Comparison of ENCODE assay signal across 31 cellular contexts in genomic region chr15:77168211-77168610, GRCh38.
"Had no signal": no experiment of that assay in that cellular context is flagged by ENCODE, and none has a peak within 500 bp of the region (broad histone marks: within the 10 kb centered on the region; RNA-seq: fewer than 3 reads in every experiment).

No MANE protein-coding gene starts in this region.

- H3K27me3 Mint-ChIP-seq: activated B cell treated with CpG ODN at 0.5 μM for 24 hours; activated CD4-positive, alpha-beta memory T cell treated with anti-CD3 and anti-CD28 coated beads for 36 hours; activated naive CD4-positive, alpha-beta T cell treated with anti-CD3 and anti-CD28 coated beads, Interleukin-2, amount 10 ng/mL, durations not matched to agents 7 days and 5 days; activated naive CD8-positive, alpha-beta T cell treated with anti-CD3 and anti-CD28 coated beads, Interleukin-2, amount 10 ng/mL, durations not matched to agents 7 days and 5 days; activated T-cell treated with anti-CD3 and anti-CD28 coated beads, Interleukin-2, amount 50 U/mL, for 24 hours; central memory CD8-positive, alpha-beta T cell; effector memory CD8-positive, alpha-beta T cell; T-helper 17 cell had no signal

- H3K4me1 ChIP-seq: ascending aorta, esophagus squamous epithelium, gastroesophageal sphincter had no signal

- ATAC-seq: activated CD4-positive, CD25-positive, alpha-beta regulatory T cell treated with anti-CD3 and anti-CD28 coated beads, Interleukin-2, amount 50 U/mL, for 24 hours; activated naive CD4-positive, alpha-beta T cell treated with anti-CD3 and anti-CD28 coated beads, Interleukin-2, amount 50 U/mL, for 72 hours; activated T-cell treated with anti-CD3 and anti-CD28 coated beads, Interleukin-2, amount 50 U/mL, for 72 hours; effector memory CD8-positive, alpha-beta T cell; gastroesophageal sphincter; heart right ventricle; T-helper 17 cell had no signal

- H3K4me3 ChIP-seq: ascending aorta, esophagus squamous epithelium, gastroesophageal sphincter, heart right ventricle, hepatocyte had no signal

- H3K36me3 Mint-ChIP-seq: activated CD4-positive, alpha-beta memory T cell treated with anti-CD3 and anti-CD28 coated beads for 36 hours; activated naive CD4-positive, alpha-beta T cell treated with anti-CD3 and anti-CD28 coated beads, Interleukin-2, amount 10 ng/mL, durations not matched to agents 7 days and 5 days; activated naive CD4-positive, alpha-beta T cell treated with anti-CD3 and anti-CD28 coated beads, Interleukin-2, amount 50 U/mL, for 72 hours had no signal

- H2AFZ ChIP-seq: hepatocyte had no signal

- H3K27ac Mint-ChIP-seq: activated B cell treated with CpG ODN at 0.5 μM for 24 hours; activated CD4-positive, alpha-beta memory T cell treated with anti-CD3 and anti-CD28 coated beads for 36 hours; activated naive CD4-positive, alpha-beta T cell treated with anti-CD3 and anti-CD28 coated beads, Interleukin-2, amount 10 ng/mL, durations not matched to agents 7 days and 5 days; activated naive CD4-positive, alpha-beta T cell treated with anti-CD3 and anti-CD28 coated beads, Interleukin-2, amount 50 U/mL, for 72 hours; activated naive CD8-positive, alpha-beta T cell treated with anti-CD3 and anti-CD28 coated beads, Interleukin-2, amount 10 ng/mL, durations not matched to agents 7 days and 5 days; activated T-cell treated with anti-CD3 and anti-CD28 coated beads, Interleukin-2, amount 50 U/mL, for 24 hours; activated T-cell treated with anti-CD3 and anti-CD28 coated beads, Interleukin-2, amount 50 U/mL, for 72 hours; effector memory CD8-positive, alpha-beta T cell; T-helper 17 cell; T-helper 2 cell treated with Interferon-gamma antibody and Interleukin-4, amounts not matched to agents 5 μg/mL and 100 μg/mL, for 36 hours had no signal

- H3K4me2 ChIP-seq: hepatocyte had no signal

- DNase-seq: activated B cell treated with CpG ODN at 0.5 μM for 24 hours; activated CD4-positive, alpha-beta memory T cell treated with anti-CD3 and anti-CD28 coated beads for 36 hours; activated CD4-positive, alpha-beta T cell treated with anti-CD3 and anti-CD28 coated beads for 48 hours; activated CD8-positive, alpha-beta memory T cell treated with anti-CD3 and anti-CD28 coated beads, Interleukin-2, amount 50 U/mL, for 48 hours; activated gamma-delta T cell; activated naive CD4-positive, alpha-beta T cell; activated naive CD4-positive, alpha-beta T cell treated with anti-CD3 and anti-CD28 coated beads, Interleukin-2, amount 10 ng/mL, durations not matched to agents 7 days and 5 days; activated naive CD8-positive, alpha-beta T cell treated with anti-CD3 and anti-CD28 coated beads, Interleukin-2, amount 10 ng/mL, durations not matched to agents 7 days and 5 days; activated T-cell treated with anti-CD3 and anti-CD28 coated beads for 4 hours; activated T-cell treated with anti-CD3 and anti-CD28 coated beads, Interleukin-2, amount 50 U/mL, for 24 hours; activated T-cell treated with anti-CD3 and anti-CD28 coated beads, Interleukin-2, amount 50 U/mL, for 72 hours; brain microvascular endothelial cell; cortex of kidney; dermis blood vessel endothelial cell; effector CD4-positive, alpha-beta T cell; effector memory CD8-positive, alpha-beta T cell; esophagus squamous epithelium; foreskin melanocyte; heart right ventricle; T-helper 1 cell; T-helper 17 cell; T1000; WERI-Rb-1 had no signal

- H3K9me3 Mint-ChIP-seq: activated B cell treated with CpG ODN at 0.5 μM for 24 hours; activated CD4-positive, alpha-beta memory T cell treated with anti-CD3 and anti-CD28 coated beads for 36 hours; activated naive CD4-positive, alpha-beta T cell treated with anti-CD3 and anti-CD28 coated beads, Interleukin-2, amount 10 ng/mL, durations not matched to agents 7 days and 5 days; activated naive CD8-positive, alpha-beta T cell treated with anti-CD3 and anti-CD28 coated beads, Interleukin-2, amount 10 ng/mL, durations not matched to agents 7 days and 5 days; activated T-cell treated with anti-CD3 and anti-CD28 coated beads, Interleukin-2, amount 50 U/mL, for 24 hours; central memory CD8-positive, alpha-beta T cell; effector memory CD8-positive, alpha-beta T cell; T-helper 2 cell treated with Interferon-gamma antibody and Interleukin-4, amounts not matched to agents 5 μg/mL and 100 μg/mL, for 36 hours had no signal

- H3K4me3 Mint-ChIP-seq: activated B cell treated with CpG ODN at 0.5 μM for 24 hours; activated CD4-positive, alpha-beta memory T cell treated with anti-CD3 and anti-CD28 coated beads for 36 hours; activated naive CD4-positive, alpha-beta T cell treated with anti-CD3 and anti-CD28 coated beads, Interleukin-2, amount 10 ng/mL, durations not matched to agents 7 days and 5 days; activated naive CD8-positive, alpha-beta T cell treated with anti-CD3 and anti-CD28 coated beads, Interleukin-2, amount 10 ng/mL, durations not matched to agents 7 days and 5 days; activated T-cell treated with anti-CD3 and anti-CD28 coated beads, Interleukin-2, amount 50 U/mL, for 24 hours; activated T-cell treated with anti-CD3 and anti-CD28 coated beads, Interleukin-2, amount 50 U/mL, for 72 hours; central memory CD8-positive, alpha-beta T cell; effector memory CD8-positive, alpha-beta T cell; T-helper 17 cell; T-helper 2 cell treated with Interferon-gamma antibody and Interleukin-4, amounts not matched to agents 5 μg/mL and 100 μg/mL, for 36 hours had no signal

- H3K27me3 ChIP-seq: ascending aorta, brain microvascular endothelial cell, esophagus squamous epithelium, gastroesophageal sphincter, heart right ventricle, hepatocyte had no signal

- H3K79me2 ChIP-seq: hepatocyte had no signal

- H3K9me3 ChIP-seq: ascending aorta, esophagus squamous epithelium, gastroesophageal sphincter, heart right ventricle had no signal

- H3K36me3 ChIP-seq: ascending aorta, brain microvascular endothelial cell, esophagus squamous epithelium, gastroesophageal sphincter, heart right ventricle, WERI-Rb-1 had no signal

- H3K27ac ChIP-seq: ascending aorta, brain microvascular endothelial cell, epithelial cell of prostate, esophagus squamous epithelium, gastroesophageal sphincter, heart right ventricle, hepatocyte, WERI-Rb-1 had no signal
